In the genomic region with DNA sequence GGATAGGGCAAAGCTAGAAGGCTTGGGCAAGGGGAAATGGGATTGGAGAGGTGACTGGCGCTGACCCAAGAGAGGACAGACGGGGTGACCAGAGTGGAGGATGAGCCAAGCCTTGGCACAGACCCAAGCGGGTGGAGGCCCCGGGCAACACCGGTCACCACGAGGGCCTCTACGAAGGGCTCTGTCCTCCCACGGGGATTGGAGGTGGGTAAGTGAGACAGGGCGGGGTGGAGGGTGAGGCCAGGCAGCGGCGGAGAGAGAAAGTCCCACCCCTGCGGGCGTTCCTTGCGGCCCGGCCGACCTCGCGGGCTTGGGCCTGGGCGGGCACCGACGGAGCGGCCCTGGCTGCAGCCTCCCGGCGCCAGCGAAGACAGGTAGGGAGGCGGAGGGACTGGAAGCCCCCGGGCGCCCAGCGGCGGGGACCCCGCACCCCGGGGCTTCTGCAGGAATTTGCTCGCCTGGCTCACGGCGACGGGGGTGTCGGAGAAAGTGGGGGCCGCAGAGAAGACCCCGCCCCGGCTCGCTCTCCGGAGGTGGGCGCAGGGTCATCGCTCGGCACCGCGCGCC, we compare ENCODE assay signal across 8 cellular contexts. TPM values are rescaled to one million over a fixed set of nuclear protein-coding genes. Genes with fewer than 3 reads are reported as not detected.
DNase-seq lines count a peak whose midpoint lies in the region; ATAC-seq, FAIRE-seq and TF ChIP-seq lines count a peak whose summit lies in the region.

A gene with protein sequence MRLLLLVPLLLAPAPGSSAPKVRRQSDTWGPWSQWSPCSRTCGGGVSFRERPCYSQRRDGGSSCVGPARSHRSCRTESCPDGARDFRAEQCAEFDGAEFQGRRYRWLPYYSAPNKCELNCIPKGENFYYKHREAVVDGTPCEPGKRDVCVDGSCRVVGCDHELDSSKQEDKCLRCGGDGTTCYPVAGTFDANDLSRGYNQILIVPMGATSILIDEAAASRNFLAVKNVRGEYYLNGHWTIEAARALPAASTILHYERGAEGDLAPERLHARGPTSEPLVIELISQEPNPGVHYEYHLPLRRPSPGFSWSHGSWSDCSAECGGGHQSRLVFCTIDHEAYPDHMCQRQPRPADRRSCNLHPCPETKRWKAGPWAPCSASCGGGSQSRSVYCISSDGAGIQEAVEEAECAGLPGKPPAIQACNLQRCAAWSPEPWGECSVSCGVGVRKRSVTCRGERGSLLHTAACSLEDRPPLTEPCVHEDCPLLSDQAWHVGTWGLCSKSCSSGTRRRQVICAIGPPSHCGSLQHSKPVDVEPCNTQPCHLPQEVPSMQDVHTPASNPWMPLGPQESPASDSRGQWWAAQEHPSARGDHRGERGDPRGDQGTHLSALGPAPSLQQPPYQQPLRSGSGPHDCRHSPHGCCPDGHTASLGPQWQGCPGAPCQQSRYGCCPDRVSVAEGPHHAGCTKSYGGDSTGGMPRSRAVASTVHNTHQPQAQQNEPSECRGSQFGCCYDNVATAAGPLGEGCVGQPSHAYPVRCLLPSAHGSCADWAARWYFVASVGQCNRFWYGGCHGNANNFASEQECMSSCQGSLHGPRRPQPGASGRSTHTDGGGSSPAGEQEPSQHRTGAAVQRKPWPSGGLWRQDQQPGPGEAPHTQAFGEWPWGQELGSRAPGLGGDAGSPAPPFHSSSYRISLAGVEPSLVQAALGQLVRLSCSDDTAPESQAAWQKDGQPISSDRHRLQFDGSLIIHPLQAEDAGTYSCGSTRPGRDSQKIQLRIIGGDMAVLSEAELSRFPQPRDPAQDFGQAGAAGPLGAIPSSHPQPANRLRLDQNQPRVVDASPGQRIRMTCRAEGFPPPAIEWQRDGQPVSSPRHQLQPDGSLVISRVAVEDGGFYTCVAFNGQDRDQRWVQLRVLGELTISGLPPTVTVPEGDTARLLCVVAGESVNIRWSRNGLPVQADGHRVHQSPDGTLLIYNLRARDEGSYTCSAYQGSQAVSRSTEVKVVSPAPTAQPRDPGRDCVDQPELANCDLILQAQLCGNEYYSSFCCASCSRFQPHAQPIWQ (plus strand): TSS at position 288 of the 567 bp plus-strand sequence. CDS start 2,273 bp downstream, outside the sequence.

- no peaks in the 10 kb centered on the region for H3K9me3 Mint-ChIP-seq in activated CD8-positive, alpha-beta T cell treated with anti-CD3 and anti-CD28 coated beads for 36 hours

- H3K27me3 Mint-ChIP-seq in activated CD8-positive, alpha-beta T cell treated with anti-CD3 and anti-CD28 coated beads for 36 hours, result peaks cover 71% of the 10 kb centered on the region

- WGBS in A549 (ENCODE audit: missing lambda C conversion rate), result 8% methylated on average over 11 of the region's 48 CpGs

- H3K27ac Mint-ChIP-seq in activated CD8-positive, alpha-beta T cell treated with anti-CD3 and anti-CD28 coated beads for 36 hours, result no peak within 1 kb of the TSS

- H3K4me3 Mint-ChIP-seq in activated CD8-positive, alpha-beta T cell treated with anti-CD3 and anti-CD28 coated beads for 36 hours, result peak within 1 kb of the TSS; percentile 20

- no peaks in the 10 kb centered on the region for H3K9me3 ChIP-seq in A549
- H3K9me3 ChIP-seq in left ventricle myocardium inferior (replicated peaks), result no peaks in the 10 kb centered on the region

- CTCF ChIA-PET in A549 (lab: Yijun Ruan, JAX), result no interaction called here
- CTCF ChIA-PET in activated CD8-positive, alpha-beta T cell treated with anti-CD3 and anti-CD28 coated beads for 36 hours (lab: Charles Lee), result no interaction called here

- FAIRE-seq in A549 (lab: Jason Lieb, UNC) (no peak), GM18507 (lab: Jason Lieb, UNC) (peak; percentile 12)

- no peak for TF ChIP-seq RAD21 in A549 (conservative IDR thresholded peaks at IDR 0.05 in 1 of 2, IDR thresholded peaks at IDR 0.05 in 1 of 2)

- H3K4me1 Mint-ChIP-seq in activated CD8-positive, alpha-beta T cell treated with anti-CD3 and anti-CD28 coated beads for 36 hours (ENCODE audit: low read depth), result peaks cover 10% of the 10 kb centered on the region

- no peaks in the 10 kb centered on the region for H3K36me3 ChIP-seq in left ventricle myocardium inferior

- H3K4me1 ChIP-seq in A549 (peaks cover 36% of the 10 kb centered on the region), left ventricle myocardium inferior (peaks cover 46% of the 10 kb centered on the region)

- ATAC-seq in A549 (peak; percentile 70 to 84), HG02642 (IDR thresholded peaks at IDR 0.05; ENCODE audit: poor library complexity, unreplicated experiment) (no peak), HG02678 (IDR thresholded peaks at IDR 0.05; ENCODE audit: unreplicated experiment) (no peak), HG02870 (IDR thresholded peaks at IDR 0.05; ENCODE audit: unreplicated experiment) (no peak)
- peak; percentile 55 for ATAC-seq in activated CD8-positive, alpha-beta T cell treated with anti-CD3 and anti-CD28 coated beads for 36 hours

- intact Hi-C loops in activated CD8-positive, alpha-beta T cell treated with anti-CD3 and anti-CD28 coated beads for 36 hours (cut with micrococcal nuclease), result no loop called here
- intact Hi-C loops in left ventricle myocardium inferior (cut with micrococcal nuclease), result no loop called here

- H3K4me2 ChIP-seq in A549, result peak within 1 kb of the TSS; percentile 87

- no peaks in the 10 kb centered on the region for H3K36me3 Mint-ChIP-seq in activated CD8-positive, alpha-beta T cell treated with anti-CD3 and anti-CD28 coated beads for 36 hours (ENCODE audit: low read depth)

- H3K27ac ChIP-seq in A549, result peak within 1 kb of the TSS; percentile 79 to 94
- H3K27ac ChIP-seq in left ventricle myocardium inferior (replicated peaks), result no peak within 1 kb of the TSS

- peak; percentile 68 to 80 for DNase-seq in A549 (ENCODE audit: low read depth in 1 of 2, low spot score in 1 of 2)
- peak; percentile 36 for DNase-seq in GM18507 (ENCODE audit: extremely low spot score, insufficient read length, low read depth)
- no peak for DNase-seq in activated CD8-positive, alpha-beta T cell treated with anti-CD3 and anti-CD28 coated beads for 36 hours
- no peak for DNase-seq in left ventricle myocardium inferior
- peak; percentile 54 for DNase-seq in retina

- TF ChIP-seq EP300 in A549 (IDR thresholded peaks at IDR 0.05), result no peak

- peaks cover 89% of the 10 kb centered on the region for H3K27me3 ChIP-seq in left ventricle myocardium inferior (ENCODE audit: low read depth)

- TF ChIP-seq CTCF in A549 (IDR thresholded peaks at IDR 0.05), result no peak
- no peak for TF ChIP-seq CTCF in activated CD8-positive, alpha-beta T cell treated with anti-CD3 and anti-CD28 coated beads for 36 hours (IDR thresholded peaks at IDR 0.05)
- no peak for TF ChIP-seq CTCF in left ventricle myocardium inferior (IDR thresholded peaks at IDR 0.05; ENCODE audit: borderline replicate concordance)

- TF ChIP-seq POLR2A in A549 (IDR thresholded peaks at IDR 0.05; ENCODE audit: low read length), result peak; percentile 34; the same call in 1 of the 2 replicates

- POLR2A ChIA-PET in A549 (lab: Yijun Ruan, JAX), result interaction anchor here (0.7 kb wide), 1 partner anchor 253 kb away, joined by 3 read pairs; a partner anchor contains a TSS
- POLR2A ChIA-PET in activated CD8-positive, alpha-beta T cell treated with anti-CD3 and anti-CD28 coated beads for 36 hours (lab: Charles Lee), result no interaction called here

- peak within 1 kb of the TSS; percentile 75 for H3K4me3 ChIP-seq in A549
- H3K4me3 ChIP-seq in left ventricle myocardium inferior, result peak within 1 kb of the TSS; percentile 70

TF ChIP-seq in A549, 52 proteins besides CTCF, POLR2A, EP300 and RAD21:
- TF ChIP-seq NR3C1 (IDR thresholded peaks at IDR 0.05) (no peak), RCOR1 (IDR thresholded peaks at IDR 0.05; ENCODE audit: low read depth, low read length) (no peak), TP53 (CRISPR knock-in tag; IDR thresholded peaks at IDR 0.05) (no peak), PHF8 (IDR thresholded peaks at IDR 0.05; ENCODE audit: borderline replicate concordance, low read depth) (peak; percentile 33; the same call in 1 of the 2 replicates), SMC3 (IDR thresholded peaks at IDR 0.05) (no peak), NPAS2 (CRISPR knock-in tag; IDR thresholded peaks at IDR 0.05; ENCODE audit: borderline replicate concordance) (no peak)
- TF ChIP-seq, protein P1, sequence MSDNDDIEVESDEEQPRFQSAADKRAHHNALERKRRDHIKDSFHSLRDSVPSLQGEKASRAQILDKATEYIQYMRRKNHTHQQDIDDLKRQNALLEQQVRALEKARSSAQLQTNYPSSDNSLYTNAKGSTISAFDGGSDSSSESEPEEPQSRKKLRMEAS (IDR thresholded peaks at IDR 0.05), result peak; percentile 47
- TF ChIP-seq, protein P2, sequence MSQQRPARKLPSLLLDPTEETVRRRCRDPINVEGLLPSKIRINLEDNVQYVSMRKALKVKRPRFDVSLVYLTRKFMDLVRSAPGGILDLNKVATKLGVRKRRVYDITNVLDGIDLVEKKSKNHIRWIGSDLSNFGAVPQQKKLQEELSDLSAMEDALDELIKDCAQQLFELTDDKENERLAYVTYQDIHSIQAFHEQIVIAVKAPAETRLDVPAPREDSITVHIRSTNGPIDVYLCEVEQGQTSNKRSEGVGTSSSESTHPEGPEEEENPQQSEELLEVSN (IDR thresholded peaks at IDR 0.05; ENCODE audit: borderline replicate concordance, low read depth), result 0 out of 2 replicates have a peak, but pooled peaks have one; percentile 28

RNA-seq across cellular contexts. Expression of the gene that starts here (rescaled TPM):
- polyA plus RNA-seq in A549 (2011; rRNA removed) (4.3 and 5.0 TPM in 2 replicates), A549 (2017; fragmentation: RNase III; extraction: RNeasy Plus Mini Kit Qiagen cat#74134 plus additional on column Dnase treatment) (4.5 to 6.6 TPM (median 5.0 TPM) in 3 replicates)
- 5.9 and 9.2 TPM in 2 replicates for polyA plus RNA-seq in A549 (2012; cell fraction: cytosol; rRNA removed)
- 48.0 and 53.9 TPM in 2 replicates for polyA plus RNA-seq in A549 (2012; cell fraction: nucleus; rRNA removed)
- 5.9 and 7.1 TPM in 2 replicates for polyA minus RNA-seq in A549 (2011; rRNA and poly(A)+ RNA removed)
- total RNA-seq in activated CD8-positive, alpha-beta T cell treated with anti-CD3 and anti-CD28 coated beads for 36 hours, result under 1 TPM; 0.29 to 0.47 TPM
- 1.2 TPM for total RNA-seq in left ventricle myocardium inferior

Comparison
In these comparisons a context has a peak if more than half of its experiments do, and no peak if none do; other contexts are left out.
1. Peak in ATAC-seq in activated CD8-positive, alpha-beta T cell treated with anti-CD3 and anti-CD28 coated beads for 36 hours; RNA of the gene not detected or under 1 TPM.
2. ATAC-seq: peak in A549 (2 of 2); none in HG02642 (single experiment), HG02678 (single experiment) and HG02870 (single experiment).
3. DNase-seq: peak in A549 (2 of 2), GM18507 (single experiment) and retina (single experiment); none in activated CD8-positive, alpha-beta T cell treated with anti-CD3 and anti-CD28 coated beads for 36 hours (single experiment) and left ventricle myocardium inferior (single experiment).